8 cellular contexts compared by ENCODE assay signal in genomic region chr10:83373659-83374058, GRCh38.
DNase-seq lines count a peak whose midpoint lies in the region; ATAC-seq and TF ChIP-seq lines count a peak whose summit lies in the region.

No MANE protein-coding gene starts in this region.

- no peaks in the 10 kb centered on the region for H3K36me3 ChIP-seq in SK-N-SH (replicated peaks in 1 of 2; ENCODE audit: control insufficient read depth in 1 of 2, insufficient read depth in 2 of 2, low read length in 1 of 2)
- no peaks in the 10 kb centered on the region for H3K36me3 ChIP-seq in right atrium auricular region

- H3K9me2 ChIP-seq in SK-N-SH: 0 out of 2 replicates have a peak, but pooled peaks cover 2% of the 10 kb centered on the region

- no peak overlapping the region; a peak in 1 of 4 replicates for H3K27ac ChIP-seq in SK-N-SH (ENCODE audit: low read depth in 2 of 2, low read length in 1 of 2)
- H3K27ac ChIP-seq in right atrium auricular region: no peak overlapping the region

- POLR2A ChIA-PET in SK-N-SH (lab: Yijun Ruan, JAX): no interaction called here

- H3K9me3 ChIP-seq in SK-N-SH: no peaks in the 10 kb centered on the region
- H3K9me3 ChIP-seq in right atrium auricular region: no peaks in the 10 kb centered on the region

- no peak overlapping the region for H2AFZ ChIP-seq in SK-N-SH (ENCODE audit: low read depth)

- TF ChIP-seq RAD21 in SK-N-SH (IDR thresholded peaks at IDR 0.05; ENCODE audit: low read length): peak; percentile 62

- TF ChIP-seq EP300 in SK-N-SH (IDR thresholded peaks at IDR 0.05; ENCODE audit: borderline replicate concordance in 1 of 2, low read depth in 1 of 2, low read length in 1 of 2): no peak

- no peak overlapping the region for H3K4me3 ChIP-seq in HFF-Myc (replicated peaks; ENCODE audit: low read depth, low read length)
- H3K4me3 ChIP-seq in SK-N-SH (ENCODE audit: low read depth in 2 of 2, low read length in 1 of 2): no peak overlapping the region; a peak in 1 of 4 replicates
- no peak overlapping the region for H3K4me3 ChIP-seq in right atrium auricular region

- no peaks in the 10 kb centered on the region for H4K20me1 ChIP-seq in SK-N-SH (ENCODE audit: insufficient read depth)

- no peak overlapping the region for H3K4me2 ChIP-seq in SK-N-SH

- no peak overlapping the region for H3K9ac ChIP-seq in SK-N-SH

- CTCF ChIA-PET in SK-N-SH (lab: Yijun Ruan, JAX): interaction anchor here (0.8 to 1.8 kb wide), 2 partner anchors 13 to 498 kb away, joined by 4 to 7 read pairs; no protein-coding TSS in a partner anchor

- 37% methylated on average over 2 of the region's 2 CpGs for WGBS in SK-N-SH (ENCODE audit: low lambda C conversion rate)

- peak; percentile 18 for TF ChIP-seq CTCF in HFF-Myc (IDR thresholded peaks at IDR 0.05; ENCODE audit: low read depth, low read length, missing control alignments)
- peak; percentile 64 for TF ChIP-seq CTCF in SK-N-SH (IDR thresholded peaks at IDR 0.05)
- peak; percentile 14 to 31 for TF ChIP-seq CTCF in right atrium auricular region (IDR thresholded peaks at IDR 0.05)

- peaks cover 0 to 3% of the 10 kb centered on the region in 2 experiments; a peak in 1 of 4 replicates for H3K4me1 ChIP-seq in SK-N-SH (ENCODE audit: control insufficient read depth in 1 of 2, insufficient read depth in 2 of 2, low read depth in 1 of 2, low read length in 1 of 2)
- H3K4me1 ChIP-seq in right atrium auricular region: no peaks in the 10 kb centered on the region

- ATAC-seq in GM18520 (IDR thresholded peaks at IDR 0.05; ENCODE audit: unreplicated experiment): no peak
- no peak for ATAC-seq in activated CD4-positive, CD25-positive, alpha-beta regulatory T cell treated with anti-CD3 and anti-CD28 coated beads, Interleukin-2, amount 50 U/mL, for 24 hours
- ATAC-seq in GM21526 (IDR thresholded peaks at IDR 0.05; ENCODE audit: low FRiP score, unreplicated experiment): no peak

- H3K79me2 ChIP-seq in SK-N-SH (ENCODE audit: insufficient read depth): no peaks in the 10 kb centered on the region

- H3K27me3 ChIP-seq in SK-N-SH (ENCODE audit: insufficient read depth) (no peaks in the 10 kb centered on the region), right atrium auricular region (no peaks in the 10 kb centered on the region)

- H3F3A ChIP-seq in SK-N-SH (replicated peaks; ENCODE audit: insufficient read depth): no peaks in the 10 kb centered on the region

- peak; percentile 9 for DNase-seq in CMK (ENCODE audit: low read depth)
- no peak for DNase-seq in HFF-Myc (ENCODE audit: extremely low read depth, low read depth)
- DNase-seq in SK-N-SH: peak; percentile 20
- no peak for DNase-seq in right atrium auricular region (ENCODE audit: low spot score)
- DNase-seq in KG1 (lab: John Stamatoyannopoulos, UW): no peak

TF ChIP-seq in SK-N-SH, 30 proteins besides CTCF, POLR2A, EP300 and RAD21:
- TF ChIP-seq SMC3 (IDR thresholded peaks at IDR 0.05; ENCODE audit: low read depth, low read length) (peak; percentile 43), NFIC (IDR thresholded peaks at IDR 0.05; ENCODE audit: borderline replicate concordance) (no peak), ELF1 (IDR thresholded peaks at IDR 0.05) (peak; percentile 85)

Comparison
In these comparisons a context has a peak if more than half of its experiments do, and no peak if none do; other contexts are left out.
1. DNase-seq: peak in CMK (single experiment) and SK-N-SH (single experiment); none in HFF-Myc (single experiment), right atrium auricular region (single experiment) and KG1 (single experiment).
2. Peak in every context shown above with its lines, with median percentiles within 50 percentile points of each other: CTCF ChIP-seq.